ENCODE assay signal across 32 cellular contexts in the genomic region with DNA sequence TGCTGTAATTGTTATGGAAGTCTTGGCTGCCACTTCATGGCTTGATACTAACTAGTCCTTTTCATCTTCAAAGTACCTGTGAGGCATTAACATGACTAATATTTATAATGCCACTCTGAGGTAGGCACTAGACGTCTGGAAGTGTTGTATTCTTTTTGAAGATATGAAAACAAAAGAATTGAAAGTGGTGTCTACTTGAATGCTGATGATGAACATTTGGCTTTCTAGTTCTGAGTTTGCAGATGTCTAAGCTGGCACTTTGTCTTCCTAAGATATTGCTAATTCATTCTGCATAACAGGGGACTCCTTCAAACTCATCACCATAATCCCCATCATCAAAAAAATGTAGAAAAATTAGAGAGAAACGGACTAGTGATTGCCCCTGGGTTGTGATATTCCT. TPM values are rescaled to one million over a fixed set of nuclear protein-coding genes. Genes with fewer than 3 reads are reported as not detected.
"Had no signal": no experiment of that assay in that cellular context is flagged by ENCODE, and none has a peak within 500 bp of the region (broad histone marks: within the 10 kb centered on the region; RNA-seq: fewer than 3 reads in every experiment).

No MANE protein-coding gene starts in this region.

- H3K27me3 ChIP-seq: colonic mucosa, heart right ventricle, pancreas, right lobe of liver, thyroid gland, upper lobe of left lung had no signal

- H3K4me2 ChIP-seq: smooth muscle cell had no signal

- H3K36me3 ChIP-seq: colonic mucosa, esophagus squamous epithelium, heart right ventricle, neutrophil, pancreas, right lobe of liver, thyroid gland, upper lobe of left lung had no signal

- FAIRE-seq: endothelial cell of umbilical vein, pancreas, urothelium cell line had no signal

- DNase-seq: colonic mucosa; effector memory CD4-positive, alpha-beta T cell; esophagus squamous epithelium; foreskin melanocyte; glutamatergic neuron; heart right ventricle; hippocampal formation; immature natural killer cell; islet precursor cell; kidney glomerular epithelial cell; naive B cell; pancreas; right lobe of liver; stimulated activated CD4-positive, alpha-beta T cell treated with anti-CD3 and anti-CD28 coated beads, Interleukin-12 subunit alpha, Interleukin-12 subunit beta, amount 100 ng/mL, for 4 hours; stimulated activated CD4-positive, alpha-beta T cell treated with anti-CD3 and anti-CD28 coated beads, Interleukin-1b, Interleukin-23, amount 100 ng/mL, for 48 hours; stimulated activated CD4-positive, alpha-beta T cell treated with anti-CD3 and anti-CD28 coated beads, Interleukin-4, amount 100 ng/mL, for 1 hour; stimulated activated CD8-positive, alpha-beta memory T cell treated with anti-CD3 and anti-CD28 coated beads, Interleukin-4, amount 100 ng/mL, for 48 hours; stimulated activated naive CD4-positive, alpha-beta T cell; stimulated activated naive CD8-positive, alpha-beta T cell treated with anti-CD3 and anti-CD28 coated beads, Interleukin-15, amount 100 ng/mL, for 72 hours; thyroid gland; upper lobe of left lung had no signal

- ATAC-seq: heart right ventricle; natural killer cell treated with Interleukin-12 subunit alpha and Interleukin-12 subunit beta and Interleukin-15 and Interleukin-18, amount 100 ng/mL, for 72 hours; pancreas; right lobe of liver; stimulated activated naive CD8-positive, alpha-beta T cell treated with anti-CD3 and anti-CD28 coated beads, Interleukin-15, amount 100 ng/mL, for 72 hours had no signal

- H3K9me3 ChIP-seq: colonic mucosa, esophagus squamous epithelium, heart right ventricle, neutrophil, pancreas, right lobe of liver, thyroid gland, upper lobe of left lung had no signal

- H3K4me1 ChIP-seq: colonic mucosa, esophagus squamous epithelium, pancreas, right lobe of liver, thyroid gland, upper lobe of left lung had no signal

- H3K27ac ChIP-seq: colonic mucosa, esophagus squamous epithelium, neutrophil, pancreas, right lobe of liver, thyroid gland, upper lobe of left lung had no signal

- H3K4me3 ChIP-seq: colonic mucosa, esophagus squamous epithelium, heart right ventricle, lung, pancreas, right lobe of liver, smooth muscle cell, thyroid gland, upper lobe of left lung had no signal

RNA-seq across cellular contexts. Expression of gene HAND2, which starts 41.6 kb away (rescaled TPM):
- total RNA-seq: chondrocyte; endothelial cell of umbilical vein; epithelial cell of proximal tubule; mononuclear cell; natural killer cell treated with Interleukin-12 subunit alpha and Interleukin-12 subunit beta and Interleukin-15 and Interleukin-18, amount 100 ng/mL, for 72 hours; neural crest cell; temporal lobe had no signal
- polyA plus RNA-seq: endothelial cell of umbilical vein, immature natural killer cell had no signal
